Comparison of ENCODE assay signal across 25 cellular contexts in genomic region chr3:187110156-187110555, GRCh38. TPM values are rescaled to one million over a fixed set of nuclear protein-coding genes. Genes with fewer than 3 reads are reported as not detected.
DNase-seq lines count a peak whose midpoint lies in the region; ATAC-seq, FAIRE-seq and TF ChIP-seq lines count a peak whose summit lies in the region.
"Had no signal": no experiment of that assay in that cellular context is flagged by ENCODE, and none has a peak within 500 bp of the region (broad histone marks: within the 10 kb centered on the region; RNA-seq: fewer than 3 reads in every experiment).

No MANE protein-coding gene starts in this region.

- H3K27ac ChIP-seq in OCI-LY3 (ENCODE audit: low read length) (no peak overlapping the region), coronary artery (peak overlapping the region; percentile 28 to 84)
- H3K27ac ChIP-seq: 22Rv1, BLaER1, C4-2B, GM23248 had no signal

- no peaks in the 10 kb centered on the region for H3K27me3 ChIP-seq in OCI-LY3 (ENCODE audit: low read depth, low read length)
- H3K27me3 ChIP-seq: BLaER1 had no signal

- H3K79me2 ChIP-seq in OCI-LY3 (ENCODE audit: low read length), result no peaks in the 10 kb centered on the region

- no peak for FAIRE-seq in GM12891 (lab: Jason Lieb, UNC)
- FAIRE-seq: A204.1, GM12878, GM19239, H1 had no signal

- no peak for TF ChIP-seq CTCF in OCI-LY3 (IDR thresholded peaks at IDR 0.05; ENCODE audit: low read depth, low read length)
- TF ChIP-seq CTCF in coronary artery (IDR thresholded peaks at IDR 0.05), result no peak

- no peaks in the 10 kb centered on the region for H3K36me3 ChIP-seq in OCI-LY3 (replicated peaks; ENCODE audit: low read depth, low read length)

- H3K9ac ChIP-seq in OCI-LY3 (ENCODE audit: low read length), result no peak overlapping the region
- H3K9ac ChIP-seq: BLaER1, GM23248 had no signal

- DNase-seq in GM12891 (ENCODE audit: insufficient read length, low spot score) (no peak), coronary artery (ENCODE audit: low spot score) (no peak), DMS 273 (lab: John Stamatoyannopoulos, UW; ENCODE audit: unreplicated experiment) (no peak), NCI-H2029 treated with DMSO at 0.1 percent for 48 hours (lab: John Stamatoyannopoulos, UW) (no peak)
- DNase-seq: Caco-2; CD4-positive, CD25-positive, alpha-beta regulatory T cell; CD8-positive, alpha-beta T cell; DMS 273 treated with DMSO at 0.1 percent for 48 hours; DMS79; EL; GDM1; GM23248; H7; HCEC 1CT had no signal

- peaks cover 21% of the 10 kb centered on the region for H3K4me1 ChIP-seq in OCI-LY3 (ENCODE audit: low read length)
- H3K4me1 ChIP-seq: Caco-2 had no signal

- peak overlapping the region; percentile 27 for H3K4me2 ChIP-seq in OCI-LY3 (ENCODE audit: low read length)
- H3K4me2 ChIP-seq: BLaER1 had no signal

- H3K9me3 ChIP-seq in OCI-LY3 (ENCODE audit: insufficient read depth, low read length), result no peaks in the 10 kb centered on the region
- H3K9me3 ChIP-seq: BLaER1, Caco-2 had no signal

- no peak for TF ChIP-seq POLR2A in GM12891 (IDR thresholded peaks at IDR 0.05; ENCODE audit: low read depth, low read length)

- ATAC-seq in HG02981 (IDR thresholded peaks at IDR 0.05; ENCODE audit: unreplicated experiment) (peak; percentile 69), HG03442 (IDR thresholded peaks at IDR 0.05; ENCODE audit: unreplicated experiment) (no peak), GM19467 (IDR thresholded peaks at IDR 0.05; ENCODE audit: unreplicated experiment) (no peak)
- ATAC-seq: CD8-positive, alpha-beta T cell; GM12878 had no signal

- no peak overlapping the region for H3K4me3 ChIP-seq in OCI-LY3 (ENCODE audit: low read length)
- H3K4me3 ChIP-seq in coronary artery, result no peak overlapping the region
- H3K4me3 ChIP-seq: BLaER1, GM12878, GM23248 had no signal

- H2AFZ ChIP-seq in OCI-LY3 (ENCODE audit: low read depth, low read length), result no peak overlapping the region
- H2AFZ ChIP-seq: GM23248 had no signal

- no peaks in the 10 kb centered on the region for H4K20me1 ChIP-seq in OCI-LY3 (ENCODE audit: insufficient read depth, low read length)
- H4K20me1 ChIP-seq: BLaER1 had no signal

TF ChIP-seq in GM12891, 5 proteins besides CTCF, POLR2A, EP300 and RAD21:
- peak; percentile 53 for TF ChIP-seq SPI1 (IDR thresholded peaks at IDR 0.05; ENCODE audit: low read depth, low read length)
- no peak for TF ChIP-seq TAF1 (IDR thresholded peaks at IDR 0.05; ENCODE audit: low read depth, low read length)
- no peak for TF ChIP-seq POLR2AphosphoS5 (IDR thresholded peaks at IDR 0.05; ENCODE audit: low read depth, low read length)
- no peak for TF ChIP-seq PAX5 (IDR thresholded peaks at IDR 0.05; ENCODE audit: insufficient read depth, low read length, severe bottlenecking)

RNA-seq across cellular contexts. Expression of gene RPL39L, which starts 29.1 kb away (rescaled TPM):
- 18.9 TPM for polyA plus RNA-seq in GM12891 (2012; ENCODE audit: low read depth, missing spikeins)
